In genomic region chr11:65445101-65445603, GRCh38 we compare ENCODE assay signal across 1 cellular context.
TF ChIP-seq lines count a peak whose summit lies in the region.

No MANE protein-coding gene starts in this region.

TF ChIP-seq in K562, 482 proteins besides CTCF, POLR2A, EP300 and RAD21 (continued from another document):
- TF ChIP-seq ZFP1 (CRISPR knock-in tag; IDR thresholded peaks at IDR 0.05) = no peak
- TF ChIP-seq, protein P1, sequence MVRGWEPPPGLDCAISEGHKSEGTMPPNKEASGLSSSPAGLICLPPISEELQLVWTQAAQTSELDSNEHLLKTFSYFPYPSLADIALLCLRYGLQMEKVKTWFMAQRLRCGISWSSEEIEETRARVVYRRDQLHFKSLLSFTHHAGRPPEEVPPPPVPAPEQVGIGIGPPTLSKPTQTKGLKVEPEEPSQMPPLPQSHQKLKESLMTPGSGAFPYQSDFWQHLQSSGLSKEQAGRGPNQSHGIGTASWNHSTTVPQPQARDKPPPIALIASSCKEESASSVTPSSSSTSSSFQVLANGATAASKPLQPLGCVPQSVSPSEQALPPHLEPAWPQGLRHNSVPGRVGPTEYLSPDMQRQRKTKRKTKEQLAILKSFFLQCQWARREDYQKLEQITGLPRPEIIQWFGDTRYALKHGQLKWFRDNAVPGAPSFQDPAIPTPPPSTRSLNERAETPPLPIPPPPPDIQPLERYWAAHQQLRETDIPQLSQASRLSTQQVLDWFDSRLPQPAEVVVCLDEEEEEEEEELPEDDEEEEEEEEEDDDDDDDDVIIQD (CRISPR knock-in tag; IDR thresholded peaks at IDR 0.05) = no peak
- no peak for TF ChIP-seq ZNF584 (CRISPR knock-in tag; IDR thresholded peaks at IDR 0.05; ENCODE audit: low read depth)
- TF ChIP-seq SNRNP70 (optimal IDR thresholded peaks at IDR 0.05; ENCODE audit: low read depth, low read length) = no peak
- TF ChIP-seq, protein P2, sequence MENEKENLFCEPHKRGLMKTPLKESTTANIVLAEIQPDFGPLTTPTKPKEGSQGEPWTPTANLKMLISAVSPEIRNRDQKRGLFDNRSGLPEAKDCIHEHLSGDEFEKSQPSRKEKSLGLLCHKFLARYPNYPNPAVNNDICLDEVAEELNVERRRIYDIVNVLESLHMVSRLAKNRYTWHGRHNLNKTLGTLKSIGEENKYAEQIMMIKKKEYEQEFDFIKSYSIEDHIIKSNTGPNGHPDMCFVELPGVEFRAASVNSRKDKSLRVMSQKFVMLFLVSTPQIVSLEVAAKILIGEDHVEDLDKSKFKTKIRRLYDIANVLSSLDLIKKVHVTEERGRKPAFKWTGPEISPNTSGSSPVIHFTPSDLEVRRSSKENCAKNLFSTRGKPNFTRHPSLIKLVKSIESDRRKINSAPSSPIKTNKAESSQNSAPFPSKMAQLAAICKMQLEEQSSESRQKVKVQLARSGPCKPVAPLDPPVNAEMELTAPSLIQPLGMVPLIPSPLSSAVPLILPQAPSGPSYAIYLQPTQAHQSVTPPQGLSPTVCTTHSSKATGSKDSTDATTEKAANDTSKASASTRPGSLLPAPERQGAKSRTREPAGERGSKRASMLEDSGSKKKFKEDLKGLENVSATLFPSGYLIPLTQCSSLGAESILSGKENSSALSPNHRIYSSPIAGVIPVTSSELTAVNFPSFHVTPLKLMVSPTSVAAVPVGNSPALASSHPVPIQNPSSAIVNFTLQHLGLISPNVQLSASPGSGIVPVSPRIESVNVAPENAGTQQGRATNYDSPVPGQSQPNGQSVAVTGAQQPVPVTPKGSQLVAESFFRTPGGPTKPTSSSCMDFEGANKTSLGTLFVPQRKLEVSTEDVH (IDR thresholded peaks at IDR 0.05; ENCODE audit: low read depth, partially characterized antibody) = peak; percentile 9
- no peak for TF ChIP-seq ZFP36 (IDR thresholded peaks at IDR 0.05; ENCODE audit: low read depth, low read length, partially characterized antibody)
- TF ChIP-seq EP400 (IDR thresholded peaks at IDR 0.05) = no peak
- TF ChIP-seq NRF1 (conservative IDR thresholded peaks at IDR 0.05 in 1 of 2, IDR thresholded peaks at IDR 0.05 in 1 of 2) = no peak
- no peak for TF ChIP-seq ZNF121 (CRISPR knock-in tag; conservative IDR thresholded peaks at IDR 0.05)
- TF ChIP-seq CREBBP (IDR thresholded peaks at IDR 0.05; ENCODE audit: low read depth, low read length) = no peak
- TF ChIP-seq, protein P3, sequence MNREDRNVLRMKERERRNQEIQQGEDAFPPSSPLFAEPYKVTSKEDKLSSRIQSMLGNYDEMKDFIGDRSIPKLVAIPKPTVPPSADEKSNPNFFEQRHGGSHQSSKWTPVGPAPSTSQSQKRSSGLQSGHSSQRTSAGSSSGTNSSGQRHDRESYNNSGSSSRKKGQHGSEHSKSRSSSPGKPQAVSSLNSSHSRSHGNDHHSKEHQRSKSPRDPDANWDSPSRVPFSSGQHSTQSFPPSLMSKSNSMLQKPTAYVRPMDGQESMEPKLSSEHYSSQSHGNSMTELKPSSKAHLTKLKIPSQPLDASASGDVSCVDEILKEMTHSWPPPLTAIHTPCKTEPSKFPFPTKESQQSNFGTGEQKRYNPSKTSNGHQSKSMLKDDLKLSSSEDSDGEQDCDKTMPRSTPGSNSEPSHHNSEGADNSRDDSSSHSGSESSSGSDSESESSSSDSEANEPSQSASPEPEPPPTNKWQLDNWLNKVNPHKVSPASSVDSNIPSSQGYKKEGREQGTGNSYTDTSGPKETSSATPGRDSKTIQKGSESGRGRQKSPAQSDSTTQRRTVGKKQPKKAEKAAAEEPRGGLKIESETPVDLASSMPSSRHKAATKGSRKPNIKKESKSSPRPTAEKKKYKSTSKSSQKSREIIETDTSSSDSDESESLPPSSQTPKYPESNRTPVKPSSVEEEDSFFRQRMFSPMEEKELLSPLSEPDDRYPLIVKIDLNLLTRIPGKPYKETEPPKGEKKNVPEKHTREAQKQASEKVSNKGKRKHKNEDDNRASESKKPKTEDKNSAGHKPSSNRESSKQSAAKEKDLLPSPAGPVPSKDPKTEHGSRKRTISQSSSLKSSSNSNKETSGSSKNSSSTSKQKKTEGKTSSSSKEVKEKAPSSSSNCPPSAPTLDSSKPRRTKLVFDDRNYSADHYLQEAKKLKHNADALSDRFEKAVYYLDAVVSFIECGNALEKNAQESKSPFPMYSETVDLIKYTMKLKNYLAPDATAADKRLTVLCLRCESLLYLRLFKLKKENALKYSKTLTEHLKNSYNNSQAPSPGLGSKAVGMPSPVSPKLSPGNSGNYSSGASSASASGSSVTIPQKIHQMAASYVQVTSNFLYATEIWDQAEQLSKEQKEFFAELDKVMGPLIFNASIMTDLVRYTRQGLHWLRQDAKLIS (CRISPR knock-in tag; IDR thresholded peaks at IDR 0.05) = 0 out of 2 replicates have a peak, but pooled peaks have one; percentile 24
- TF ChIP-seq MAX (CRISPR knock-in tag; IDR thresholded peaks at IDR 0.05) = no peak
- no peak for TF ChIP-seq BCLAF1 (IDR thresholded peaks at IDR 0.05; ENCODE audit: borderline replicate concordance in 1 of 2, control insufficient read depth in 1 of 2, low read depth in 2 of 2, low read length in 1 of 2)
- no peak for TF ChIP-seq PRDM10 (IDR thresholded peaks at IDR 0.05; ENCODE audit: partially characterized antibody)
- TF ChIP-seq, protein P4, sequence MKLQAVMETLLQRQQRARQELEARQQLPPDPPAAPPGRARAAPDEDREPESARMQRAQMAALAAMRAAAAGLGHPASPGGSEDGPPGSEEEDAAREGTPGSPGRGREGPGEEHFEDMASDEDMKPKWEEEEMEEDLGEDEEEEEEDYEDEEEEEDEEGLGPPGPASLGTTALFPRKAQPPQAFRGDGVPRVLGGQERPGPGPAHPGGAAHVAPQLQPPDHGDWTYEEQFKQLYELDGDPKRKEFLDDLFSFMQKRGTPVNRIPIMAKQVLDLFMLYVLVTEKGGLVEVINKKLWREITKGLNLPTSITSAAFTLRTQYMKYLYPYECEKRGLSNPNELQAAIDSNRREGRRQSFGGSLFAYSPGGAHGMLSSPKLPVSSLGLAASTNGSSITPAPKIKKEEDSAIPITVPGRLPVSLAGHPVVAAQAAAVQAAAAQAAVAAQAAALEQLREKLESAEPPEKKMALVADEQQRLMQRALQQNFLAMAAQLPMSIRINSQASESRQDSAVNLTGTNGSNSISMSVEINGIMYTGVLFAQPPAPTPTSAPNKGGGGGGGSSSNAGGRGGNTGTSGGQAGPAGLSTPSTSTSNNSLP (IDR thresholded peaks at IDR 0.05; ENCODE audit: borderline replicate concordance, low read depth, low read length) = no peak
- no peak for TF ChIP-seq SIX5 (IDR thresholded peaks at IDR 0.05; ENCODE audit: borderline replicate concordance in 1 of 2, insufficient read depth in 1 of 2, low read depth in 1 of 2, low read length in 2 of 2)
- TF ChIP-seq GATA2 (CRISPR knock-in tag; IDR thresholded peaks at IDR 0.05) = no peak
